In the genomic region with DNA sequence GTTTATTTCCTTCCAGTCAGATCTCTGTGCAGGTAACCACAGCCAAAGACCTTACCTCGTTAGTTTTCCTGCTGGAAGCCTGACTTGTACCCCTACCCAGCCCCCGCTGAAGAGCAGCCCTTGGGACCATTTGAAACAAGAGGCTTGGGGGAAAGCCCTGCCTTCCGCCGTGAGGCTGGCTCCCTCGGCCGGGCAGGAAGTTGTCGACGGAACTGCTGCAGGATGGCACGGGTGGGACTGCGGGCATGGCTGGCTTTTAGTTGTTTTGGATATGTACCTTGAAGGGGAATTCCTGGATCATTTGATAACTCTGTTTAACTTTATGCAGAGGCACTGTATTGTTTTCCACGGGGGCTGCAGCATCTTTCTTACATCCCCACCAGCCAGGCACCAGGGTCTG, we compare ENCODE assay signal across 17 cellular contexts. TPM values are rescaled to one million over a fixed set of nuclear protein-coding genes. Genes with fewer than 3 reads are reported as not detected.
DNase-seq lines count a peak whose midpoint lies in the region; TF ChIP-seq lines count a peak whose summit lies in the region.
"Had no signal": no experiment of that assay in that cellular context is flagged by ENCODE, and none has a peak within 500 bp of the region (broad histone marks: within the 10 kb centered on the region; RNA-seq: fewer than 3 reads in every experiment).

No MANE protein-coding gene starts in this region.

- peaks cover 81% of the 10 kb centered on the region for H3K36me3 Mint-ChIP-seq in activated naive CD4-positive, alpha-beta T cell treated with anti-CD3 and anti-CD28 coated beads, Interleukin-2, amount 10 ng/mL, durations not matched to agents 7 days and 5 days
- peaks cover 51% of the 10 kb centered on the region for H3K36me3 Mint-ChIP-seq in chondrocyte (ENCODE audit: low read depth)

- H3K36me3 ChIP-seq in BLaER1 treated with 17β-estradiol and CSF1 and Interleukin-3, amounts not matched to agents 10 nM and 100 nM: peaks cover 88 to 100% (median 99%) of the 10 kb centered on the region in 11 experiments
- H3K36me3 ChIP-seq in spleen: peaks cover 26 to 100% (median 95%) of the 10 kb centered on the region in 6 donors
- H3K36me3 ChIP-seq in vagina: peaks cover 0 to 86% of the 10 kb centered on the region in 2 donors

- TF ChIP-seq CTCF in chondrocyte (IDR thresholded peaks at IDR 0.05) (no peak), spleen (IDR thresholded peaks at IDR 0.05 in 8 of 11, conservative IDR thresholded peaks at IDR 0.05 in 3 of 11) (no peak), vagina (IDR thresholded peaks at IDR 0.05) (no peak)

- peak overlapping the region in 3 of 11 experiments; percentile 9 to 16 (median 10); a peak in 1 of 22 replicates for H3K27ac ChIP-seq in BLaER1 treated with 17β-estradiol and CSF1 and Interleukin-3, amounts not matched to agents 10 nM and 100 nM
- peak overlapping the region in 2 of 8 donors; percentile 0 to 41 for H3K27ac ChIP-seq in spleen
- H3K27ac ChIP-seq in vagina: no peak overlapping the region
- H3K27ac ChIP-seq: C4-2B, KMS-11 had no signal

- no peak overlapping the region for H3K4me3 Mint-ChIP-seq in activated naive CD4-positive, alpha-beta T cell treated with anti-CD3 and anti-CD28 coated beads, Interleukin-2, amount 10 ng/mL, durations not matched to agents 7 days and 5 days
- H3K4me3 Mint-ChIP-seq in chondrocyte (ENCODE audit: unreplicated experiment): no peak overlapping the region

- DNase-seq in activated naive CD4-positive, alpha-beta T cell treated with anti-CD3 and anti-CD28 coated beads, Interleukin-2, amount 10 ng/mL, durations not matched to agents 7 days and 5 days: peak; percentile 19
- DNase-seq in activated naive CD4-positive, alpha-beta T cell (lab: John Stamatoyannopoulos, UW): no peak
- DNase-seq in chondrocyte (ENCODE audit: low spot score): peak; percentile 82
- DNase-seq in spleen: peak; percentile 64
- DNase-seq in vagina (ENCODE audit: extremely low spot score in 2 of 2): no peak
- no peak for DNase-seq in NCI-H1105 (lab: John Stamatoyannopoulos, UW)
- DNase-seq: GOT3, HCEC 1CT, IMR-90, NCI-H1694, NCI-H2081, NCI-H446, OCI-M1, Right ventricle myocardium superior had no signal

- H4K20me1 ChIP-seq in BLaER1 treated with 17β-estradiol and CSF1 and Interleukin-3, amounts not matched to agents 10 nM and 100 nM: peaks cover 0 to 31% (median 9%) of the 10 kb centered on the region in 11 experiments; a peak in 10 of 22 replicates

- H3K27me3 ChIP-seq in BLaER1 treated with 17β-estradiol and CSF1 and Interleukin-3, amounts not matched to agents 10 nM and 100 nM: no peaks in the 10 kb centered on the region
- no peaks in the 10 kb centered on the region for H3K27me3 ChIP-seq in spleen (replicated peaks in 1 of 7)
- no peaks in the 10 kb centered on the region for H3K27me3 ChIP-seq in vagina

- peak overlapping the region; percentile 14 for H3K27ac Mint-ChIP-seq in activated naive CD4-positive, alpha-beta T cell treated with anti-CD3 and anti-CD28 coated beads, Interleukin-2, amount 10 ng/mL, durations not matched to agents 7 days and 5 days
- H3K27ac Mint-ChIP-seq in chondrocyte (ENCODE audit: unreplicated experiment): no peak overlapping the region

- H3K27me3 Mint-ChIP-seq in activated naive CD4-positive, alpha-beta T cell treated with anti-CD3 and anti-CD28 coated beads, Interleukin-2, amount 10 ng/mL, durations not matched to agents 7 days and 5 days: no peaks in the 10 kb centered on the region
- no peaks in the 10 kb centered on the region for H3K27me3 Mint-ChIP-seq in chondrocyte (ENCODE audit: low read depth)

- TF ChIP-seq POLR2A in spleen (IDR thresholded peaks at IDR 0.05) (no peak), vagina (IDR thresholded peaks at IDR 0.05) (no peak)

- no peaks in the 10 kb centered on the region for H3K4me1 Mint-ChIP-seq in activated naive CD4-positive, alpha-beta T cell treated with anti-CD3 and anti-CD28 coated beads, Interleukin-2, amount 10 ng/mL, durations not matched to agents 7 days and 5 days
- H3K4me1 Mint-ChIP-seq in chondrocyte (ENCODE audit: low read depth): no peaks in the 10 kb centered on the region

- 73 to 88% (median 76%) methylated on average over 11 of the region's 11 CpGs for WGBS in spleen, 5 donors

- H3K9me3 Mint-ChIP-seq in activated naive CD4-positive, alpha-beta T cell treated with anti-CD3 and anti-CD28 coated beads, Interleukin-2, amount 10 ng/mL, durations not matched to agents 7 days and 5 days: no peaks in the 10 kb centered on the region
- no peaks in the 10 kb centered on the region for H3K9me3 Mint-ChIP-seq in chondrocyte (ENCODE audit: low read depth)

- peaks cover 0 to 11% (median 3%) of the 10 kb centered on the region in 10 experiments; a peak in 8 of 20 replicates for H3K4me1 ChIP-seq in BLaER1 treated with 17β-estradiol and CSF1 and Interleukin-3, amounts not matched to agents 10 nM and 100 nM
- peaks cover 0 to 23% (median 3%) of the 10 kb centered on the region in 6 donors for H3K4me1 ChIP-seq in spleen
- H3K4me1 ChIP-seq in vagina: peaks cover 12% of the 10 kb centered on the region

- H3K9ac ChIP-seq in BLaER1 treated with 17β-estradiol and CSF1 and Interleukin-3, amounts not matched to agents 10 nM and 100 nM: peak overlapping the region in 2 of 11 experiments; percentile 31 to 35; a peak in 1 of 22 replicates
- H3K9ac ChIP-seq: KMS-11 had no signal

- peak overlapping the region in 6 of 11 experiments; percentile 9 to 34 (median 16); a peak in 6 of 22 replicates for H3K4me2 ChIP-seq in BLaER1 treated with 17β-estradiol and CSF1 and Interleukin-3, amounts not matched to agents 10 nM and 100 nM
- H3K4me2 ChIP-seq: KMS-11 had no signal

- CTCF ChIA-PET in activated naive CD4-positive, alpha-beta T cell treated with anti-CD3 and anti-CD28 coated beads, Interleukin-2, amount 10 ng/mL, durations not matched to agents 7 days and 5 days (lab: Charles Lee): no interaction called here

- peaks cover 1 to 6% (median 6%) of the 10 kb centered on the region in 11 experiments; a peak in 19 of 22 replicates for H3K9me3 ChIP-seq in BLaER1 treated with 17β-estradiol and CSF1 and Interleukin-3, amounts not matched to agents 10 nM and 100 nM (replicated peaks in 1 of 11)
- H3K9me3 ChIP-seq in spleen: peaks cover 0 to 6% (median 0%) of the 10 kb centered on the region in 8 donors
- no peaks in the 10 kb centered on the region for H3K9me3 ChIP-seq in vagina

- intact Hi-C loops in spleen (cut with DNase I; ENCODE audit: low total_unique reads): no loop called here
- intact Hi-C loops in vagina (cut with DNase I): no loop called here

- no peak overlapping the region for H3K4me3 ChIP-seq in BLaER1 treated with 17β-estradiol and CSF1 and Interleukin-3, amounts not matched to agents 10 nM and 100 nM
- H3K4me3 ChIP-seq in spleen: no peak overlapping the region
- no peak overlapping the region for H3K4me3 ChIP-seq in vagina

RNA-seq across cellular contexts. Expression of a gene that starts 49.0 kb away (rescaled TPM):
- 22.8 to 32.5 TPM (median 27.0 TPM) in 3 replicates for total RNA-seq in chondrocyte
- 10 to 100 TPM; 20.3 to 47.4 (median 29.0) TPM for total RNA-seq in spleen
- 10 to 100 TPM in 2 of 3 donors, 1 to 10 TPM in 1; 9.7 to 22.2 (median 18.9) TPM for polyA plus RNA-seq in spleen
- 11.8 TPM for total RNA-seq in vagina

Comparison
In these comparisons a context has a peak if more than half of its experiments do, and no peak if none do; other contexts are left out.
1. DNase-seq: peak in activated naive CD4-positive, alpha-beta T cell treated with anti-CD3 and anti-CD28 coated beads, Interleukin-2, amount 10 ng/mL, durations not matched to agents 7 days and 5 days (single experiment), chondrocyte (single experiment) and spleen (single experiment); none in activated naive CD4-positive, alpha-beta T cell (0 of 4), vagina (0 of 2) and NCI-H1105 (single experiment).